ENCODE assay signal across 9 cellular contexts in the genomic region with DNA sequence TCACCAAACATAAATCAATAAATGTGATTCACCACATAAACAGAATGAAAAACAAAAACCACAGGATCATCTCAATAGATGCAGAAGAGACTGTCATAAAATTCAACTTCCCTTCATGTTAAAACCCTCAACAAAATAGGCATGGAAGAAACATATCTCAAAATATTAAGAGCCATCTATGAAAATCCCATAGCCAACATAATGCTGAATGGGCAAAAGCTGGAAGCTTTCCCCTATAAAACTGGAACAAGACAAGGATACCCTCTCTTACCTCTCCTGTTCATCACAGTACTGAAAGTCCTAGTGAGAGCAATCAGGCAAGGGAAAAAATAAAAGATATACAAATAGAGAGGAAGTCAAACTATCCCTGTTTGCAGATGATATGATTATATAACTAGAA.
"Had no signal": no experiment of that assay in that cellular context is flagged by ENCODE, and none has a peak within 500 bp of the region (broad histone marks: within the 10 kb centered on the region; RNA-seq: fewer than 3 reads in every experiment).

No MANE protein-coding gene starts in this region.

- H2AFZ ChIP-seq: GM23248 had no signal

- H3K4me3 Mint-ChIP-seq: H9 had no signal

- H3K9ac ChIP-seq: GM23248, KMS-11 had no signal

- H3K4me2 ChIP-seq: KMS-11 had no signal

- H3K27ac ChIP-seq: GM23248, HL-60, KMS-11 had no signal

- DNase-seq: GM23248, GOT3, H9, HCEC 1CT, IMR-90, Karpas-422, KBM-7 had no signal

- H3K4me1 Mint-ChIP-seq: H9 had no signal

- H3K27ac Mint-ChIP-seq: H9 had no signal

- H3K4me3 ChIP-seq: GM23248 had no signal
